23 cellular contexts compared by ENCODE assay signal in the genomic region with DNA sequence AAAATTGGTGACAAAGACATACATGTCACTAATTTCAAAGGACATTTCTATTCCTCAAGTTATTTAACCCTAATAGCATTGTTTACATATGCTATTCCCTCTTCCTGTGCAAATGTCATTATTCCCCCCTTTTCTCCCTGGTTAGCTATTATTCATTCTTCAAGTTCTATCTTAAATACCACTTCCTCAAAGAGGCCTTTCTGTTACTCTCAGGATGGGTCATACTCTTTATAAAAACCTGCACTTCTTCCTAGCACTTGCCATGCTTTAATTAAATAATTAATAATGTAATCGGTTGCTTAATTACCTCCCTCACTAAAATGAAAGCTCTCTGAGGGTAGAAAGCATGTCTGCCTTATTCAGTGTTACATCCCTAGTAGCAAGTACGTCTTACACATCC.
"Had no signal": no experiment of that assay in that cellular context is flagged by ENCODE, and none has a peak within 500 bp of the region (broad histone marks: within the 10 kb centered on the region; RNA-seq: fewer than 3 reads in every experiment).

No MANE protein-coding gene starts in this region.

- H3K4me1 Mint-ChIP-seq: nephron, neural progenitor cell had no signal

- FAIRE-seq: frontal cortex, kidney had no signal

- H3K27ac Mint-ChIP-seq: memory B cell; nephron; neural progenitor cell; progenitor cell of endocrine pancreas; stimulated activated naive B cell treated with anti-CD40 and anti-IgM and Interleukin-4, amounts not matched to agents 10 μg/mL and 1 μg/mL and 100 μg/mL, for 72 hours; stimulated activated naive CD8-positive, alpha-beta T cell treated with anti-CD3 and anti-CD28 coated beads, Interleukin-15, Interleukin-2, amounts not matched to agents 100 ng/mL and 50 ng/mL, for 24 hours had no signal

- H3K4me3 ChIP-seq: lung, neural progenitor cell, right lobe of liver, suprapubic skin, transverse colon, upper lobe of right lung, uterus had no signal

- H3K27me3 Mint-ChIP-seq: effector memory CD8-positive, alpha-beta T cell; memory B cell; naive B cell; stimulated activated naive B cell treated with anti-CD40 and anti-IgM and Interleukin-4, amounts not matched to agents 10 μg/mL and 1 μg/mL and 100 μg/mL, for 72 hours; stimulated activated naive CD8-positive, alpha-beta T cell treated with anti-CD3 and anti-CD28 coated beads, Interleukin-15, Interleukin-2, amounts not matched to agents 100 ng/mL and 50 ng/mL, for 24 hours had no signal

- ATAC-seq: effector memory CD8-positive, alpha-beta T cell; left lobe of liver; right lobe of liver; upper lobe of right lung had no signal

- H3K4me1 ChIP-seq: neural progenitor cell, parathyroid adenoma, suprapubic skin, transverse colon, upper lobe of right lung, uterus had no signal

- H3K36me3 ChIP-seq: uterus had no signal

- DNase-seq: cortex of kidney; effector memory CD8-positive, alpha-beta T cell; head of caudate nucleus; kidney; naive B cell; right lobe of liver; small intestine; stimulated activated CD4-positive, alpha-beta T cell treated with anti-CD3 and anti-CD28 coated beads, Interleukin-15, amount 100 ng/mL, for 24 hours; stimulated activated CD4-positive, alpha-beta T cell treated with anti-CD3 and anti-CD28 coated beads, Interleukin-2, amount 100 ng/mL, for 48 hours; stimulated activated naive B cell treated with anti-CD40 and anti-IgM and Interleukin-4, amounts not matched to agents 10 μg/mL and 1 μg/mL and 100 μg/mL, for 72 hours; transverse colon; upper lobe of right lung; uterus had no signal

- H3K9me3 ChIP-seq: right lobe of liver, suprapubic skin, transverse colon, upper lobe of right lung, uterus had no signal

- H3K9me3 Mint-ChIP-seq: effector memory CD8-positive, alpha-beta T cell; memory B cell; naive B cell; nephron; neural progenitor cell; stimulated activated naive CD8-positive, alpha-beta T cell treated with anti-CD3 and anti-CD28 coated beads, Interleukin-15, Interleukin-2, amounts not matched to agents 100 ng/mL and 50 ng/mL, for 24 hours had no signal

- H3K4me3 Mint-ChIP-seq: effector memory CD8-positive, alpha-beta T cell; memory B cell; naive B cell; nephron; neural progenitor cell; stimulated activated naive B cell treated with anti-CD40 and anti-IgM and Interleukin-4, amounts not matched to agents 10 μg/mL and 1 μg/mL and 100 μg/mL, for 72 hours; stimulated activated naive CD8-positive, alpha-beta T cell treated with anti-CD3 and anti-CD28 coated beads, Interleukin-15, Interleukin-2, amounts not matched to agents 100 ng/mL and 50 ng/mL, for 24 hours had no signal
